8 cellular contexts compared by ENCODE assay signal in genomic region chr5:10601246-10602030, GRCh38. TPM values are rescaled to one million over a fixed set of nuclear protein-coding genes. Genes with fewer than 3 reads are reported as not detected.
DNase-seq lines count a peak whose midpoint lies in the region; ATAC-seq and TF ChIP-seq lines count a peak whose summit lies in the region.

No MANE protein-coding gene starts in this region.

- intact Hi-C loops in natural killer cell (cut with micrococcal nuclease) = no loop called here

- TF ChIP-seq CTCF in astrocyte of the cerebellum (IDR thresholded peaks at IDR 0.05; ENCODE audit: low read depth, low read length, missing control alignments) (no peak), right atrium auricular region (IDR thresholded peaks at IDR 0.05) (no peak), natural killer cell (IDR thresholded peaks at IDR 0.05) (no peak)

- H3K9me3 Mint-ChIP-seq in natural killer cell = no peaks in the 10 kb centered on the region

- H3K4me1 Mint-ChIP-seq in natural killer cell = peaks cover under 1 to 7% of the 10 kb centered on the region in 2 donors

- H3K4me1 ChIP-seq in right atrium auricular region = peaks cover 3 to 21% of the 10 kb centered on the region in 2 donors

- in situ Hi-C loops in astrocyte of the cerebellum (cut with HindIII; ENCODE audit: low sequenced_read_pairs) = no loop called here

- H3K27me3 ChIP-seq in right atrium auricular region = no peaks in the 10 kb centered on the region

- no peak overlapping the region for H3K27ac Mint-ChIP-seq in natural killer cell

- no peaks in the 10 kb centered on the region for H3K36me3 Mint-ChIP-seq in natural killer cell

- peak; percentile 17 to 89 (median 80) for DNase-seq in C1 segment of cervical spinal cord (lab: John Stamatoyannopoulos, UW)
- DNase-seq in NCI-H2227 treated with DMSO at 0.1 percent for 48 hours (lab: John Stamatoyannopoulos, UW) = peak; percentile 96
- DNase-seq in astrocyte of the cerebellum (ENCODE audit: low read depth) = peak; percentile 73
- DNase-seq in right atrium auricular region (ENCODE audit: low spot score) = peak; percentile 92
- DNase-seq in skeletal muscle cell (ENCODE audit: low read depth) = peak; percentile 92
- no peak for DNase-seq in natural killer cell

- peaks cover 0 to 3% of the 10 kb centered on the region in 2 donors for H3K27me3 Mint-ChIP-seq in natural killer cell (ENCODE audit: low read depth in 2 of 2)

- peak; percentile 27 for ATAC-seq in HG03139 (IDR thresholded peaks at IDR 0.05; ENCODE audit: unreplicated experiment)
- no peak for ATAC-seq in natural killer cell

- H3K4me3 ChIP-seq in astrocyte of the cerebellum (ENCODE audit: low read depth, low read length) (no peak overlapping the region), right atrium auricular region (peak overlapping the region in 1 of 2 donors; percentile 8), skeletal muscle cell (ENCODE audit: low read depth, low read length) (no peak overlapping the region)

- H3K27ac ChIP-seq in right atrium auricular region = peak overlapping the region; percentile 80 to 88

- peaks cover 0 to 6% of the 10 kb centered on the region in 2 donors for H3K9me3 ChIP-seq in right atrium auricular region

- no peaks in the 10 kb centered on the region for H3K36me3 ChIP-seq in right atrium auricular region

- H3K4me3 Mint-ChIP-seq in natural killer cell = no peak overlapping the region

- peak; percentile 35 for TF ChIP-seq POLR2A in GM19193 (IDR thresholded peaks at IDR 0.05; ENCODE audit: extremely low read depth, insufficient read depth, insufficient read length)

RNA-seq across cellular contexts. Expression of gene ANKRD33B, which starts 37.6 kb away (rescaled TPM):
- total RNA-seq in right atrium auricular region (1 to 10 TPM; 1.2 to 4.7 TPM), natural killer cell (1 to 10 TPM; 2.4 to 4.3 (median 3.9) TPM)
